ENCODE assay signal across 25 cellular contexts in genomic region chr4:26212528-26212927, GRCh38.
"Had no signal": no experiment of that assay in that cellular context is flagged by ENCODE, and none has a peak within 500 bp of the region (broad histone marks: within the 10 kb centered on the region; RNA-seq: fewer than 3 reads in every experiment).

No MANE protein-coding gene starts in this region.

- H3K36me3 Mint-ChIP-seq: natural killer cell; stimulated activated effector memory CD8-positive, alpha-beta T cell treated with anti-CD3 and anti-CD28 coated beads, Interleukin-12 subunit alpha, Interleukin-12 subunit beta, amount 100 ng/mL, for 72 hours; type B pancreatic cell had no signal

- H3K27ac Mint-ChIP-seq: natural killer cell, type B pancreatic cell had no signal

- FAIRE-seq: endothelial cell of umbilical vein, keratinocyte had no signal

- H3K27me3 ChIP-seq: colonic mucosa, right atrium auricular region, stomach, thyroid gland had no signal

- ATAC-seq: foreskin keratinocyte; gastroesophageal sphincter; heart right ventricle; left ventricle myocardium superior; lower lobe of right lung; natural killer cell; sciatic nerve; stimulated activated effector memory CD8-positive, alpha-beta T cell treated with anti-CD3 and anti-CD28 coated beads, Interleukin-12 subunit alpha, Interleukin-12 subunit beta, amount 100 ng/mL, for 72 hours had no signal

- DNase-seq: cerebellar nuclear complex; colonic mucosa; dermis blood vessel endothelial cell; effector memory CD4-positive, alpha-beta T cell; foreskin keratinocyte; glutamatergic neuron; heart right ventricle; hippocampal formation; left ventricle myocardium superior; lower lobe of right lung; natural killer cell; stimulated activated CD4-positive, alpha-beta T cell treated with anti-CD3 and anti-CD28 coated beads, Interleukin-2, amount 100 ng/mL, for 24 hours; stimulated activated CD4-positive, alpha-beta T cell treated with anti-CD3 and anti-CD28 coated beads, Interleukin-4, amount 100 ng/mL, for 24 hours; stimulated activated naive CD4-positive, alpha-beta T cell treated with Interleukin-2 at 50 U/mL for 16 hours; stomach; thyroid gland had no signal

- H3K4me3 Mint-ChIP-seq: natural killer cell; stimulated activated effector memory CD8-positive, alpha-beta T cell treated with anti-CD3 and anti-CD28 coated beads, Interleukin-12 subunit alpha, Interleukin-12 subunit beta, amount 100 ng/mL, for 72 hours; type B pancreatic cell had no signal

- H3K4me1 ChIP-seq: colonic mucosa, foreskin keratinocyte, prostate gland, stomach, thyroid gland had no signal

- H3K9me3 ChIP-seq: colonic mucosa, esophagus muscularis mucosa, gastroesophageal sphincter, heart right ventricle, lower lobe of right lung, prostate gland, right atrium auricular region, stomach, thyroid gland had no signal

- H3K36me3 ChIP-seq: colonic mucosa, esophagus muscularis mucosa, gastroesophageal sphincter, heart right ventricle, lower lobe of right lung, prostate gland, right atrium auricular region, stomach, thyroid gland had no signal

- H3K9me3 Mint-ChIP-seq: natural killer cell; stimulated activated effector memory CD8-positive, alpha-beta T cell treated with anti-CD3 and anti-CD28 coated beads, Interleukin-12 subunit alpha, Interleukin-12 subunit beta, amount 100 ng/mL, for 72 hours had no signal

- H3K4me3 ChIP-seq: colonic mucosa, esophagus muscularis mucosa, gastroesophageal sphincter, heart right ventricle, lower lobe of right lung, prostate gland, right atrium auricular region, stomach, thyroid gland had no signal

- H3K27ac ChIP-seq: colonic mucosa, esophagus muscularis mucosa, foreskin keratinocyte, gastroesophageal sphincter, heart right ventricle, lower lobe of right lung, prostate gland, right atrium auricular region, stomach, thyroid gland had no signal
